ENCODE assay signal across 12 cellular contexts in the genomic region with DNA sequence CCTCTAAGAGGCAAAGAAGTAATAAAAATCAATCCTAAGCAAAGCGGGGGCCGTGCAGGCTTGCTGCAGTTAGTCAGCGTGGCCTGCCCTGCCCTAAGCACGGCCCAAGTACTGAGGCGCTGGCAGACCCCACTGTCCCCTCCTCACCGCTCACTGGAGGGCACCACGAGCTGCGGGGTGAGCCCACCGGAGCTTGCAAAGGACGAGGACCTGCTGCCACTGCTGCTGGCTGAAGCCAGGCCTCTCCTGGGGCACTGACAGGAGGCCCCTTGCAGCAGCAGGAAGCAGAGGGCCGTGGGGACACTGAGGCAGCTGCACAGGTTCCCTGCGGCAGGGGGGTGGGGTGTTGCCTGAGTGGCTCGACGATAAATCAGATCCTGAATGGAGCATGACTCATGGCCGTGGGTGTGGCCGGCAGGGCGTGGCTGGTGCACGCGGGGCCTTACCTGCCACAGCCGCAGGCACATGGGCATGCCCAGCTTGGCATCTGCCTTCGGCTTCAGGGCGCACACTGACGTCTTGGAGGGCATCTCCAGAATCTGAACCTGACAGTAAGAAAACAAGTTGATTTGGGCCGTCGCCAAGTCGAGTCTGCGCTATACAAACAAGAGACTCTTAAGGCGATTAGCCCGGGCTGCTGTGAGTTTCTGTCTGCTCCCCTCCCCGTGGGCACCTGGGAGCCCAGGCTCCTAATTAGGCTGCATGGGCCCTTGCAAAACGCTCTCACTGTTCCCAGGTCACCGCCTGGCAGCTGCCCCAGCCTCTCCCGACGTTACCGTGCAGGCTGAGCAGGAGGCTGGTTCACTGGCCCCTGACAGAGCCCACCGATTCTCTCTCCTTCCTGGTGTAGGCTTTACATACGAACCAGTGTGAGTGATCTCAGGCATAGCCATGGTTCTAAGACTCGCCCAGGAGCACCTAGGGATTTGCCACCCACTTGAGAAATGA. TPM values are rescaled to one million over a fixed set of nuclear protein-coding genes. Genes with fewer than 3 reads are reported as not detected.
DNase-seq lines count a peak whose midpoint lies in the region; ATAC-seq and TF ChIP-seq lines count a peak whose summit lies in the region.
"Had no signal": no experiment of that assay in that cellular context is flagged by ENCODE, and none has a peak within 500 bp of the region (broad histone marks: within the 10 kb centered on the region; RNA-seq: fewer than 3 reads in every experiment).

No MANE protein-coding gene starts in this region.

- no peaks in the 10 kb centered on the region for H3K9me3 Mint-ChIP-seq in activated naive CD8-positive, alpha-beta T cell treated with anti-CD3 and anti-CD28 coated beads, Interleukin-2, amount 10 ng/mL, durations not matched to agents 7 days and 5 days
- no peaks in the 10 kb centered on the region for H3K9me3 Mint-ChIP-seq in activated naive CD8-positive, alpha-beta T cell treated with anti-CD3 and anti-CD28 coated beads, Interleukin-2, amount 50 U/mL, for 24 hours
- H3K9me3 Mint-ChIP-seq in HFFc6 = no peaks in the 10 kb centered on the region
- H3K9me3 Mint-ChIP-seq: dendritic cell treated with granulocyte-macrophage colony-stimulating factor and Interleukin-4, amounts not matched to agents 40 ng/mL and 50 ng/mL, for 4 days had no signal

- 79% methylated on average over 37 of the region's 38 CpGs for WGBS in hepatocyte (ENCODE audit: low lambda C conversion rate, missing lambda C conversion rate)

- H4K20me1 ChIP-seq in hepatocyte (ENCODE audit: insufficient read depth, poor library complexity, severe bottlenecking) = no peaks in the 10 kb centered on the region

- H3K27me3 ChIP-seq in hepatocyte = no peaks in the 10 kb centered on the region
- H3K27me3 ChIP-seq in uterus = no peaks in the 10 kb centered on the region

- POLR2A ChIA-PET in activated naive CD8-positive, alpha-beta T cell treated with anti-CD3 and anti-CD28 coated beads, Interleukin-2, amount 10 ng/mL, durations not matched to agents 7 days and 5 days (lab: Charles Lee) = no interaction called here

- H3K27ac ChIP-seq in hepatocyte = no peak overlapping the region
- no peak overlapping the region for H3K27ac ChIP-seq in uterus

- H3K4me3 ChIP-seq in hepatocyte (no peak overlapping the region), uterus (no peak overlapping the region)
- H3K4me3 ChIP-seq: skin epidermis had no signal

- no peak for ATAC-seq in activated naive CD8-positive, alpha-beta T cell treated with anti-CD3 and anti-CD28 coated beads, Interleukin-2, amount 10 ng/mL, durations not matched to agents 7 days and 5 days (ENCODE audit: low read depth)
- ATAC-seq in activated naive CD8-positive, alpha-beta T cell treated with anti-CD3 and anti-CD28 coated beads, Interleukin-2, amount 50 U/mL, for 24 hours = no peak
- ATAC-seq in HG03354 (IDR thresholded peaks at IDR 0.05; ENCODE audit: poor library complexity, severe bottlenecking, unreplicated experiment) = no peak

- peak; percentile 27 for DNase-seq in activated naive CD8-positive, alpha-beta T cell treated with anti-CD3 and anti-CD28 coated beads, Interleukin-2, amount 10 ng/mL, durations not matched to agents 7 days and 5 days
- DNase-seq in activated naive CD8-positive, alpha-beta T cell treated with anti-CD3 and anti-CD28 coated beads, Interleukin-2, amount 50 U/mL, for 24 hours = no peak
- DNase-seq in hepatocyte (ENCODE audit: low spot score) (peak; percentile 16), uterus (peak; percentile 25 to 38), NCI-H1694 treated with DMSO at 0.1 percent for 48 hours (lab: John Stamatoyannopoulos, UW) (no peak), HFFc6 (no peak)
- DNase-seq: activated CD4-positive, alpha-beta T cell treated with anti-CD3 and anti-CD28 coated beads, Interleukin-2, amount 50 U/mL, for 48 hours; NCI-H1930 had no signal

- H3K79me2 ChIP-seq in hepatocyte = no peaks in the 10 kb centered on the region

- no peak overlapping the region for H3K4me3 Mint-ChIP-seq in activated naive CD8-positive, alpha-beta T cell treated with anti-CD3 and anti-CD28 coated beads, Interleukin-2, amount 10 ng/mL, durations not matched to agents 7 days and 5 days
- no peak overlapping the region for H3K4me3 Mint-ChIP-seq in activated naive CD8-positive, alpha-beta T cell treated with anti-CD3 and anti-CD28 coated beads, Interleukin-2, amount 50 U/mL, for 24 hours
- no peak overlapping the region for H3K4me3 Mint-ChIP-seq in HFFc6
- H3K4me3 Mint-ChIP-seq: dendritic cell treated with granulocyte-macrophage colony-stimulating factor and Interleukin-4, amounts not matched to agents 40 ng/mL and 50 ng/mL, for 4 days had no signal

- intact Hi-C loops in uterus (cut with DNase I; ENCODE audit: low total_unique reads) = no loop called here

- H3K36me3 ChIP-seq in hepatocyte (replicated peaks; ENCODE audit: insufficient read depth, low read depth) = no peaks in the 10 kb centered on the region
- H3K36me3 ChIP-seq in uterus = no peaks in the 10 kb centered on the region

- no peak overlapping the region for H3K4me2 ChIP-seq in hepatocyte

- no peak overlapping the region for H2AFZ ChIP-seq in hepatocyte

- no peaks in the 10 kb centered on the region for H3K4me1 ChIP-seq in hepatocyte (ENCODE audit: insufficient read depth)
- H3K4me1 ChIP-seq in uterus = peaks cover 0 to 7% of the 10 kb centered on the region in 2 donors

- no peaks in the 10 kb centered on the region for H3K27me3 Mint-ChIP-seq in activated naive CD8-positive, alpha-beta T cell treated with anti-CD3 and anti-CD28 coated beads, Interleukin-2, amount 10 ng/mL, durations not matched to agents 7 days and 5 days
- H3K27me3 Mint-ChIP-seq in activated naive CD8-positive, alpha-beta T cell treated with anti-CD3 and anti-CD28 coated beads, Interleukin-2, amount 50 U/mL, for 24 hours = no peaks in the 10 kb centered on the region
- H3K27me3 Mint-ChIP-seq in HFFc6 (ENCODE audit: insufficient read depth) = peaks cover 4% of the 10 kb centered on the region
- H3K27me3 Mint-ChIP-seq: dendritic cell treated with granulocyte-macrophage colony-stimulating factor and Interleukin-4, amounts not matched to agents 40 ng/mL and 50 ng/mL, for 4 days had no signal

- H3K4me1 Mint-ChIP-seq in activated naive CD8-positive, alpha-beta T cell treated with anti-CD3 and anti-CD28 coated beads, Interleukin-2, amount 10 ng/mL, durations not matched to agents 7 days and 5 days = peaks cover 2% of the 10 kb centered on the region
- peaks cover 4% of the 10 kb centered on the region for H3K4me1 Mint-ChIP-seq in activated naive CD8-positive, alpha-beta T cell treated with anti-CD3 and anti-CD28 coated beads, Interleukin-2, amount 50 U/mL, for 24 hours
- H3K4me1 Mint-ChIP-seq in HFFc6 (ENCODE audit: low read depth) = peaks cover 13% of the 10 kb centered on the region

- H3K9me2 ChIP-seq in hepatocyte (replicated peaks; ENCODE audit: insufficient read depth) = no peaks in the 10 kb centered on the region

- no peak overlapping the region for H3K27ac Mint-ChIP-seq in activated naive CD8-positive, alpha-beta T cell treated with anti-CD3 and anti-CD28 coated beads, Interleukin-2, amount 10 ng/mL, durations not matched to agents 7 days and 5 days
- H3K27ac Mint-ChIP-seq in activated naive CD8-positive, alpha-beta T cell treated with anti-CD3 and anti-CD28 coated beads, Interleukin-2, amount 50 U/mL, for 24 hours = no peak overlapping the region
- no peak overlapping the region; the same call in 1 of the 2 replicates for H3K27ac Mint-ChIP-seq in HFFc6
- H3K27ac Mint-ChIP-seq: dendritic cell treated with granulocyte-macrophage colony-stimulating factor and Interleukin-4, amounts not matched to agents 40 ng/mL and 50 ng/mL, for 4 days had no signal

- TF ChIP-seq CTCF in hepatocyte (IDR thresholded peaks at IDR 0.05; ENCODE audit: poor library complexity) (no peak), uterus (IDR thresholded peaks at IDR 0.05) (no peak), HFFc6 (IDR thresholded peaks at IDR 0.05) (no peak)

- H3K9me3 ChIP-seq in hepatocyte (ENCODE audit: low read depth) (no peaks in the 10 kb centered on the region), uterus (no peaks in the 10 kb centered on the region)

- no peak for TF ChIP-seq POLR2A in uterus (IDR thresholded peaks at IDR 0.05)

- H3K36me3 Mint-ChIP-seq in activated naive CD8-positive, alpha-beta T cell treated with anti-CD3 and anti-CD28 coated beads, Interleukin-2, amount 10 ng/mL, durations not matched to agents 7 days and 5 days = no peaks in the 10 kb centered on the region
- no peaks in the 10 kb centered on the region for H3K36me3 Mint-ChIP-seq in activated naive CD8-positive, alpha-beta T cell treated with anti-CD3 and anti-CD28 coated beads, Interleukin-2, amount 50 U/mL, for 24 hours (ENCODE audit: low read depth)
- no peaks in the 10 kb centered on the region for H3K36me3 Mint-ChIP-seq in HFFc6 (ENCODE audit: low read depth)

TF ChIP-seq in PFSK-1, 5 proteins besides CTCF, POLR2A, EP300 and RAD21:
- TF ChIP-seq POLR2AphosphoS5 (IDR thresholded peaks at IDR 0.05; ENCODE audit: low read depth, low read length) = no peak
- peak; percentile 29 for TF ChIP-seq FOXP2 (optimal IDR thresholded peaks at IDR 0.05; ENCODE audit: borderline replicate concordance, extremely low read depth, extremely low read length, insufficient read depth)

RNA-seq across cellular contexts. Expression of a gene that starts 45.9 kb away (rescaled TPM):
- under 1 TPM; 0.37 to 0.47 TPM for total RNA-seq in activated naive CD8-positive, alpha-beta T cell treated with anti-CD3 and anti-CD28 coated beads, Interleukin-2, amount 10 ng/mL, durations not matched to agents 7 days and 5 days
- 0.95 TPM for polyA plus RNA-seq in PFSK-1 (2012; ENCODE audit: insufficient read length, low read depth)
- total RNA-seq in hepatocyte (not detected in 2 replicates), uterus (10 to 100 TPM in 2 of 4 donors, 1 to 10 TPM in 2; 1.0 to 23.2 (median 5.8) TPM)
- 0.07 and 1.1 TPM in 2 replicates for polyA plus RNA-seq in hepatocyte
- total RNA-seq in HFFc6 (2021; fragmentation: NEBNext Ultra II Directional; extraction: Animal tissue kit (Norgen Biotek cat#: 25700)) = 1 to 10 TPM in 1 of 6 experiments, under 1 TPM in 4, not detected in 1; 0.14 to 1.1 (median 0.73) TPM

RNA-seq across cellular contexts. Expression of a gene that starts 48.2 kb away (rescaled TPM):
- 10 to 100 TPM; 11.9 to 12.7 TPM for total RNA-seq in activated naive CD8-positive, alpha-beta T cell treated with anti-CD3 and anti-CD28 coated beads, Interleukin-2, amount 10 ng/mL, durations not matched to agents 7 days and 5 days
- 33.4 TPM for polyA plus RNA-seq in PFSK-1 (2012; ENCODE audit: insufficient read length, low read depth)
- 2.6 and 4.1 TPM in 2 replicates for total RNA-seq in hepatocyte
- polyA plus RNA-seq in hepatocyte = 8.5 TPM in 2 replicates
- total RNA-seq in uterus = 10 to 100 TPM in 1 of 4 donors, 1 to 10 TPM in 2, under 1 TPM in 1; 0.59 to 12.2 (median 3.1) TPM
- 1 to 10 TPM; 6.6 to 9.6 (median 7.6) TPM for total RNA-seq in HFFc6 (2021; fragmentation: NEBNext Ultra II Directional; extraction: Animal tissue kit (Norgen Biotek cat#: 25700))

RNA-seq across cellular contexts. Expression of a gene that starts 48.2 kb away (rescaled TPM):
- total RNA-seq in activated naive CD8-positive, alpha-beta T cell treated with anti-CD3 and anti-CD28 coated beads, Interleukin-2, amount 10 ng/mL, durations not matched to agents 7 days and 5 days = 10 to 100 TPM; 18.4 to 18.9 TPM
- 11.0 TPM for polyA plus RNA-seq in PFSK-1 (2012; ENCODE audit: insufficient read length, low read depth)
- total RNA-seq in hepatocyte (12.3 and 15.9 TPM in 2 replicates), uterus (10 to 100 TPM in 3 of 4 donors, 1 to 10 TPM in 1; 6.8 to 24.3 (median 17.7) TPM)
- 12.9 and 13.0 TPM in 2 replicates for polyA plus RNA-seq in hepatocyte
- total RNA-seq in HFFc6 (2021; fragmentation: NEBNext Ultra II Directional; extraction: Animal tissue kit (Norgen Biotek cat#: 25700)) = 10 to 100 TPM; 17.4 to 22.7 (median 19.2) TPM

Comparison
In these comparisons a context has a peak if more than half of its experiments do, and no peak if none do; other contexts are left out.
1. DNase-seq: peak in activated naive CD8-positive, alpha-beta T cell treated with anti-CD3 and anti-CD28 coated beads, Interleukin-2, amount 10 ng/mL, durations not matched to agents 7 days and 5 days (single experiment), hepatocyte (single experiment) and uterus (2 of 2); none in activated naive CD8-positive, alpha-beta T cell treated with anti-CD3 and anti-CD28 coated beads, Interleukin-2, amount 50 U/mL, for 24 hours (single experiment), NCI-H1694 treated with DMSO at 0.1 percent for 48 hours (single experiment) and HFFc6 (single experiment).